Comparison of ENCODE assay signal across 1 cellular context in the genomic region with DNA sequence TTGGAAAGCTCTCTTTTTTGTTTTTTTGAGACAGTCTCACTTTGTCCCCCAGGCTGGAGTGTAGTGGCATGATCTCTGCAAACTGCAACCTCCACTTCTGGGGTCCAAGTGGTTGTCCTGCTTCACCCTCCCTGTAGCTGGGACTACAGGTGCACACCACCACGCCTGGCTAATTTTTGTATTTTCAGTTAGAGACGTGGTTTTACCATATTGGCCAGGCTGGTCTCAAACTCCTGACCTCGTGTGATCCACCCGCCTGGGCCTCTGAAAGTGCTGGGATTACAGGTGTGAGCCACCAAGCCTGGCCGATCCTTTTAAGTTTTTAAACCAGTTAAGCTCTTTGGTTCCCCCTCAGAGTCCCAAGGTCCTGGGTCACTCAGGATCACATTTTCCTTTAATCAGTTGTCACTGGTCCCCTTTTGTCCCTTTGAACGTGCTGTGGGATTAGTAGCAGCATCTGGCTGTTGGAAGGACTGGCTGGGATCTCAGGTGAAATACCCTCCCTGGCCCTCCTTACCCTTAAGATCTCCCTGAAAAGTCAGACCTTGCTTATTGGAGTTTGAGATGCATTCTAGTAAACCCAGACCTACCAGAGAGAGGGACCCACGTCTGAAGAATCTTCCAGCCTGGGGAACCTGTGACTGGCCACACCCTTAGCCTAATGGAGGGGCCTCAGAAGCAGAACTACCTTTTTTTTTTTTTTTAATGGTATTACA.
TF ChIP-seq lines count a peak whose summit lies in the region.

No MANE protein-coding gene starts in this region.

TF ChIP-seq in HepG2, 621 proteins besides CTCF, POLR2A, EP300 and RAD21 (continued from another document):
- TF ChIP-seq, protein P1, sequence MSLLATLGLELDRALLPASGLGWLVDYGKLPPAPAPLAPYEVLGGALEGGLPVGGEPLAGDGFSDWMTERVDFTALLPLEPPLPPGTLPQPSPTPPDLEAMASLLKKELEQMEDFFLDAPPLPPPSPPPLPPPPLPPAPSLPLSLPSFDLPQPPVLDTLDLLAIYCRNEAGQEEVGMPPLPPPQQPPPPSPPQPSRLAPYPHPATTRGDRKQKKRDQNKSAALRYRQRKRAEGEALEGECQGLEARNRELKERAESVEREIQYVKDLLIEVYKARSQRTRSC (CRISPR knock-in tag; IDR thresholded peaks at IDR 0.05; ENCODE audit: low read depth) = no peak
- TF ChIP-seq JARID2 (CRISPR knock-in tag; IDR thresholded peaks at IDR 0.05; ENCODE audit: insufficient replicate concordance) (no peak), HNF4G (IDR thresholded peaks at IDR 0.05; ENCODE audit: borderline replicate concordance, low read depth, low read length) (no peak), HNF4G (CRISPR knock-in tag; IDR thresholded peaks at IDR 0.05; ENCODE audit: borderline replicate concordance, low read depth) (no peak), SALL2 (CRISPR knock-in tag; IDR thresholded peaks at IDR 0.05) (peak; percentile 3; the same call in 1 of the 2 replicates), THYN1 (CRISPR knock-in tag; IDR thresholded peaks at IDR 0.05; ENCODE audit: borderline replicate concordance, low read depth) (no peak), SAFB2 (CRISPR knock-in tag; IDR thresholded peaks at IDR 0.05; ENCODE audit: borderline replicate concordance, low read depth) (no peak), KDM2A (CRISPR knock-in tag; IDR thresholded peaks at IDR 0.05; ENCODE audit: borderline replicate concordance, low read depth) (peak; percentile 40), ZNF530 (CRISPR knock-in tag; IDR thresholded peaks at IDR 0.05; ENCODE audit: low read depth) (no peak), ZMYM3 (CRISPR knock-in tag; IDR thresholded peaks at IDR 0.05) (peak; percentile 58), MAF1 (CRISPR knock-in tag; IDR thresholded peaks at IDR 0.05; ENCODE audit: borderline replicate concordance) (no peak), SALL1 (CRISPR knock-in tag; IDR thresholded peaks at IDR 0.05) (peak; percentile 28; the same call in 1 of the 2 replicates), TBP (CRISPR knock-in tag; IDR thresholded peaks at IDR 0.05) (no peak), NFYB (CRISPR knock-in tag; IDR thresholded peaks at IDR 0.05) (no peak), ZNF124 (CRISPR knock-in tag; IDR thresholded peaks at IDR 0.05) (no peak), WIZ (CRISPR knock-in tag; IDR thresholded peaks at IDR 0.05) (no peak), KLF13 (CRISPR knock-in tag; IDR thresholded peaks at IDR 0.05) (no peak), ATF7-NPFF (CRISPR knock-in tag; IDR thresholded peaks at IDR 0.05; ENCODE audit: low read depth) (0 out of 2 replicates have a peak, but pooled peaks have one; percentile 34), KAT8 (CRISPR knock-in tag; IDR thresholded peaks at IDR 0.05) (no peak), HCFC1 (IDR thresholded peaks at IDR 0.05; ENCODE audit: low read depth, low read length) (no peak), YY1 (IDR thresholded peaks at IDR 0.05; ENCODE audit: insufficient read depth, insufficient replicate concordance, low read depth, low read length) (no peak), ZNF329 (CRISPR knock-in tag; IDR thresholded peaks at IDR 0.05; ENCODE audit: low read depth) (no peak), ZMYM4 (CRISPR knock-in tag; IDR thresholded peaks at IDR 0.05) (no peak), ZNF34 (CRISPR knock-in tag; IDR thresholded peaks at IDR 0.05; ENCODE audit: borderline replicate concordance) (no peak), EED (CRISPR knock-in tag; IDR thresholded peaks at IDR 0.05) (no peak), RBAK (CRISPR knock-in tag; IDR thresholded peaks at IDR 0.05) (no peak), CBX5 (CRISPR knock-in tag; IDR thresholded peaks at IDR 0.05; ENCODE audit: borderline replicate concordance) (no peak), KAT2B (IDR thresholded peaks at IDR 0.05; ENCODE audit: borderline replicate concordance, low read depth, low read length) (no peak)
- TF ChIP-seq, protein P2, sequence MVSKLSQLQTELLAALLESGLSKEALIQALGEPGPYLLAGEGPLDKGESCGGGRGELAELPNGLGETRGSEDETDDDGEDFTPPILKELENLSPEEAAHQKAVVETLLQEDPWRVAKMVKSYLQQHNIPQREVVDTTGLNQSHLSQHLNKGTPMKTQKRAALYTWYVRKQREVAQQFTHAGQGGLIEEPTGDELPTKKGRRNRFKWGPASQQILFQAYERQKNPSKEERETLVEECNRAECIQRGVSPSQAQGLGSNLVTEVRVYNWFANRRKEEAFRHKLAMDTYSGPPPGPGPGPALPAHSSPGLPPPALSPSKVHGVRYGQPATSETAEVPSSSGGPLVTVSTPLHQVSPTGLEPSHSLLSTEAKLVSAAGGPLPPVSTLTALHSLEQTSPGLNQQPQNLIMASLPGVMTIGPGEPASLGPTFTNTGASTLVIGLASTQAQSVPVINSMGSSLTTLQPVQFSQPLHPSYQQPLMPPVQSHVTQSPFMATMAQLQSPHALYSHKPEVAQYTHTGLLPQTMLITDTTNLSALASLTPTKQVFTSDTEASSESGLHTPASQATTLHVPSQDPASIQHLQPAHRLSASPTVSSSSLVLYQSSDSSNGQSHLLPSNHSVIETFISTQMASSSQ (IDR thresholded peaks at IDR 0.05; ENCODE audit: low read depth) = no peak
- TF ChIP-seq, protein P2 (CRISPR knock-in tag; IDR thresholded peaks at IDR 0.05; ENCODE audit: borderline replicate concordance) = no peak
- TF ChIP-seq, protein P3, sequence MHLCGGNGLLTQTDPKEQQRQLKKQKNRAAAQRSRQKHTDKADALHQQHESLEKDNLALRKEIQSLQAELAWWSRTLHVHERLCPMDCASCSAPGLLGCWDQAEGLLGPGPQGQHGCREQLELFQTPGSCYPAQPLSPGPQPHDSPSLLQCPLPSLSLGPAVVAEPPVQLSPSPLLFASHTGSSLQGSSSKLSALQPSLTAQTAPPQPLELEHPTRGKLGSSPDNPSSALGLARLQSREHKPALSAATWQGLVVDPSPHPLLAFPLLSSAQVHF (CRISPR knock-in tag; IDR thresholded peaks at IDR 0.05) = no peak
- TF ChIP-seq, protein P4, sequence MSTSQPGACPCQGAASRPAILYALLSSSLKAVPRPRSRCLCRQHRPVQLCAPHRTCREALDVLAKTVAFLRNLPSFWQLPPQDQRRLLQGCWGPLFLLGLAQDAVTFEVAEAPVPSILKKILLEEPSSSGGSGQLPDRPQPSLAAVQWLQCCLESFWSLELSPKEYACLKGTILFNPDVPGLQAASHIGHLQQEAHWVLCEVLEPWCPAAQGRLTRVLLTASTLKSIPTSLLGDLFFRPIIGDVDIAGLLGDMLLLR (CRISPR knock-in tag; IDR thresholded peaks at IDR 0.05) = no peak
- TF ChIP-seq, protein P5, sequence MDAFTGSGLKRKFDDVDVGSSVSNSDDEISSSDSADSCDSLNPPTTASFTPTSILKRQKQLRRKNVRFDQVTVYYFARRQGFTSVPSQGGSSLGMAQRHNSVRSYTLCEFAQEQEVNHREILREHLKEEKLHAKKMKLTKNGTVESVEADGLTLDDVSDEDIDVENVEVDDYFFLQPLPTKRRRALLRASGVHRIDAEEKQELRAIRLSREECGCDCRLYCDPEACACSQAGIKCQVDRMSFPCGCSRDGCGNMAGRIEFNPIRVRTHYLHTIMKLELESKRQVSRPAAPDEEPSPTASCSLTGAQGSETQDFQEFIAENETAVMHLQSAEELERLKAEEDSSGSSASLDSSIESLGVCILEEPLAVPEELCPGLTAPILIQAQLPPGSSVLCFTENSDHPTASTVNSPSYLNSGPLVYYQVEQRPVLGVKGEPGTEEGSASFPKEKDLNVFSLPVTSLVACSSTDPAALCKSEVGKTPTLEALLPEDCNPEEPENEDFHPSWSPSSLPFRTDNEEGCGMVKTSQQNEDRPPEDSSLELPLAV (CRISPR knock-in tag; conservative IDR thresholded peaks at IDR 0.05; ENCODE audit: low read depth) = no peak
- TF ChIP-seq, protein P6, sequence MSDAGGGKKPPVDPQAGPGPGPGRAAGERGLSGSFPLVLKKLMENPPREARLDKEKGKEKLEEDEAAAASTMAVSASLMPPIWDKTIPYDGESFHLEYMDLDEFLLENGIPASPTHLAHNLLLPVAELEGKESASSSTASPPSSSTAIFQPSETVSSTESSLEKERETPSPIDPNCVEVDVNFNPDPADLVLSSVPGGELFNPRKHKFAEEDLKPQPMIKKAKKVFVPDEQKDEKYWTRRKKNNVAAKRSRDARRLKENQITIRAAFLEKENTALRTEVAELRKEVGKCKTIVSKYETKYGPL (CRISPR knock-in tag; IDR thresholded peaks at IDR 0.05) = no peak
